In genomic region chr14:21494902-21495762, GRCh38 we compare ENCODE assay signal across 13 cellular contexts. TPM values are rescaled to one million over a fixed set of nuclear protein-coding genes. Genes with fewer than 3 reads are reported as not detected.
A peak's percentile ranks its signal among the peaks of the same experiment; 100 is the strongest.
DNase-seq lines count a peak whose midpoint lies in the region; ATAC-seq and TF ChIP-seq lines count a peak whose summit lies in the region.
"Had no signal": no experiment of that assay in that cellular context is flagged by ENCODE, and none has a peak within 500 bp of the region (broad histone marks: within the 10 kb centered on the region; RNA-seq: fewer than 3 reads in every experiment).

No MANE protein-coding gene starts in this region.

- no peaks in the 10 kb centered on the region for H3K9me3 Mint-ChIP-seq in activated CD8-positive, alpha-beta memory T cell treated with anti-CD3 and anti-CD28 coated beads, Interleukin-2, amount 10 ng/mL, durations not matched to agents 7 days and 5 days (ENCODE audit: low read depth)
- H3K9me3 Mint-ChIP-seq in progenitor cell of endocrine pancreas (ENCODE audit: low read depth) = no peaks in the 10 kb centered on the region

- no peak overlapping the region for H3K4me3 Mint-ChIP-seq in activated CD8-positive, alpha-beta memory T cell treated with anti-CD3 and anti-CD28 coated beads, Interleukin-2, amount 10 ng/mL, durations not matched to agents 7 days and 5 days
- H3K4me3 Mint-ChIP-seq in progenitor cell of endocrine pancreas (ENCODE audit: low read depth) = no peak overlapping the region

- H3K36me3 Mint-ChIP-seq in activated CD8-positive, alpha-beta memory T cell treated with anti-CD3 and anti-CD28 coated beads, Interleukin-2, amount 10 ng/mL, durations not matched to agents 7 days and 5 days = peaks cover 60% of the 10 kb centered on the region
- H3K36me3 Mint-ChIP-seq in progenitor cell of endocrine pancreas (ENCODE audit: insufficient read depth) = peaks cover 33% of the 10 kb centered on the region

- peak overlapping the region; percentile 4 for H3K27ac Mint-ChIP-seq in activated CD8-positive, alpha-beta memory T cell treated with anti-CD3 and anti-CD28 coated beads, Interleukin-2, amount 10 ng/mL, durations not matched to agents 7 days and 5 days
- peak overlapping the region; percentile 17 for H3K27ac Mint-ChIP-seq in progenitor cell of endocrine pancreas

- peak overlapping the region; percentile 65 for H3K27ac ChIP-seq in epithelial cell of prostate
- H3K27ac ChIP-seq: KMS-11 had no signal

- peaks cover 12% of the 10 kb centered on the region for H3K4me1 Mint-ChIP-seq in activated CD8-positive, alpha-beta memory T cell treated with anti-CD3 and anti-CD28 coated beads, Interleukin-2, amount 10 ng/mL, durations not matched to agents 7 days and 5 days
- peaks cover 10% of the 10 kb centered on the region for H3K4me1 Mint-ChIP-seq in progenitor cell of endocrine pancreas (ENCODE audit: low read depth)

- ATAC-seq in activated CD8-positive, alpha-beta memory T cell treated with anti-CD3 and anti-CD28 coated beads, Interleukin-2, amount 10 ng/mL, durations not matched to agents 7 days and 5 days = no peak
- no peak for ATAC-seq in HG02885 (IDR thresholded peaks at IDR 0.05; ENCODE audit: poor library complexity, unreplicated experiment)

- TF ChIP-seq CTCF in progenitor cell of endocrine pancreas (IDR thresholded peaks at IDR 0.05; ENCODE audit: unreplicated experiment) = no peak

- no peaks in the 10 kb centered on the region for H3K27me3 Mint-ChIP-seq in activated CD8-positive, alpha-beta memory T cell treated with anti-CD3 and anti-CD28 coated beads, Interleukin-2, amount 10 ng/mL, durations not matched to agents 7 days and 5 days
- H3K27me3 Mint-ChIP-seq in progenitor cell of endocrine pancreas = no peaks in the 10 kb centered on the region

- DNase-seq in activated CD8-positive, alpha-beta memory T cell treated with anti-CD3 and anti-CD28 coated beads, Interleukin-2, amount 10 ng/mL, durations not matched to agents 7 days and 5 days = no peak
- DNase-seq in activated CD8-positive, alpha-beta memory T cell treated with anti-CD3 and anti-CD28 coated beads, Interleukin-2, amount 50 U/mL, for 48 hours = no peak
- peak; percentile 46 for DNase-seq in NCI-H226
- no peak for DNase-seq in epithelial cell of prostate (ENCODE audit: low read depth, low spot score)
- no peak for DNase-seq in progenitor cell of endocrine pancreas (ENCODE audit: low spot score, unreplicated experiment)
- DNase-seq in stimulated activated CD4-positive, alpha-beta T cell treated with anti-CD3 and anti-CD28 coated beads, Interleukin-2, amount 100 ng/mL, for 48 hours = no peak
- DNase-seq in T1000 (lab: John Stamatoyannopoulos, UW) = no peak
- DNase-seq: anterior cingulate cortex; effector memory CD4-positive, alpha-beta T cell; occipital lobe; T-helper 9 cell had no signal

- CTCF ChIA-PET in activated CD8-positive, alpha-beta memory T cell treated with anti-CD3 and anti-CD28 coated beads, Interleukin-2, amount 10 ng/mL, durations not matched to agents 7 days and 5 days (lab: Charles Lee) = interaction anchor here (0.6 to 2.6 kb wide), 4 partner anchors 16 to 420 kb away, joined by 3 to 12 read pairs (median 3); partner anchors contain the start of genes METTL3, RAB2B and TOX4

RNA-seq across cellular contexts. Expression of gene METTL3, which starts 16.0 kb away (rescaled TPM):
- 10 to 100 TPM; 93.5 to 94.1 TPM for total RNA-seq in activated CD8-positive, alpha-beta memory T cell treated with anti-CD3 and anti-CD28 coated beads, Interleukin-2, amount 10 ng/mL, durations not matched to agents 7 days and 5 days
- 82.6 and 82.7 TPM in 2 replicates for total RNA-seq in progenitor cell of endocrine pancreas

RNA-seq across cellular contexts. Expression of gene TOX4, which starts 18.1 kb away (rescaled TPM):
- 10 to 100 TPM; 72.7 to 87.1 TPM for total RNA-seq in activated CD8-positive, alpha-beta memory T cell treated with anti-CD3 and anti-CD28 coated beads, Interleukin-2, amount 10 ng/mL, durations not matched to agents 7 days and 5 days
- total RNA-seq in progenitor cell of endocrine pancreas = 65.1 and 71.8 TPM in 2 replicates

RNA-seq across cellular contexts. Expression of gene RAB2B, which starts 18.4 kb away (rescaled TPM):
- 10 to 100 TPM; 26.1 to 28.2 TPM for total RNA-seq in activated CD8-positive, alpha-beta memory T cell treated with anti-CD3 and anti-CD28 coated beads, Interleukin-2, amount 10 ng/mL, durations not matched to agents 7 days and 5 days
- 41.0 and 45.2 TPM in 2 replicates for total RNA-seq in progenitor cell of endocrine pancreas

RNA-seq across cellular contexts. Expression of gene SALL2, which starts 31.0 kb away (rescaled TPM):
- total RNA-seq in activated CD8-positive, alpha-beta memory T cell treated with anti-CD3 and anti-CD28 coated beads, Interleukin-2, amount 10 ng/mL, durations not matched to agents 7 days and 5 days = 1 to 10 TPM; 1.3 to 1.5 TPM
- total RNA-seq in progenitor cell of endocrine pancreas = 83.5 and 89.2 TPM in 2 replicates

RNA-seq across cellular contexts. Expression of gene CHD8, which starts 39.2 kb away (rescaled TPM):
- 100 to 1,000 TPM; 130 to 138 TPM for total RNA-seq in activated CD8-positive, alpha-beta memory T cell treated with anti-CD3 and anti-CD28 coated beads, Interleukin-2, amount 10 ng/mL, durations not matched to agents 7 days and 5 days
- 147 and 149 TPM in 2 replicates for total RNA-seq in progenitor cell of endocrine pancreas
